In genomic region chr7:150983893-150984368, GRCh38 we compare ENCODE assay signal across 1 cellular context.
A peak's percentile ranks its signal among the peaks of the same experiment; 100 is the strongest.
TF ChIP-seq lines count a peak whose summit lies in the region.

No MANE protein-coding gene starts in this region.

TF ChIP-seq in HepG2, 621 proteins besides CTCF, POLR2A, EP300 and RAD21 (continued from another document):
- no peak for TF ChIP-seq ZNF713 (CRISPR knock-in tag; IDR thresholded peaks at IDR 0.05)
- no peak for TF ChIP-seq ZNF770 (CRISPR knock-in tag; IDR thresholded peaks at IDR 0.05)
- no peak for TF ChIP-seq HNF1A (IDR thresholded peaks at IDR 0.05; ENCODE audit: low read depth)
- TF ChIP-seq HNF1A (CRISPR knock-in tag; IDR thresholded peaks at IDR 0.05; ENCODE audit: borderline replicate concordance): no peak
- TF ChIP-seq RARG (CRISPR knock-in tag; IDR thresholded peaks at IDR 0.05; ENCODE audit: low read depth): no peak
- TF ChIP-seq ZNF10 (CRISPR knock-in tag; IDR thresholded peaks at IDR 0.05; ENCODE audit: borderline replicate concordance, low read depth): no peak
- TF ChIP-seq ZNF274 (CRISPR knock-in tag; IDR thresholded peaks at IDR 0.05): no peak
- TF ChIP-seq NFKBIZ (CRISPR knock-in tag; IDR thresholded peaks at IDR 0.05): no peak
- TF ChIP-seq ZNF781 (CRISPR knock-in tag; IDR thresholded peaks at IDR 0.05; ENCODE audit: borderline replicate concordance, not compliant biosample characterization): peak; percentile 50
- TF ChIP-seq ZSCAN30 (CRISPR knock-in tag; IDR thresholded peaks at IDR 0.05): no peak
- TF ChIP-seq TEAD3 (CRISPR knock-in tag; optimal IDR thresholded peaks at IDR 0.05; ENCODE audit: borderline replicate concordance): peak; percentile 19
- TF ChIP-seq SNAI1 (CRISPR knock-in tag; IDR thresholded peaks at IDR 0.05; ENCODE audit: borderline replicate concordance): no peak
- TF ChIP-seq ZNF564 (CRISPR knock-in tag; IDR thresholded peaks at IDR 0.05): no peak
- TF ChIP-seq ZGPAT (CRISPR knock-in tag; IDR thresholded peaks at IDR 0.05): peak; percentile 18; the same call in 1 of the 2 replicates
- peak in 1 of 2 experiments; percentile 75; a peak in 1 of 4 replicates for TF ChIP-seq KLF16 (CRISPR knock-in tag; IDR thresholded peaks at IDR 0.05)
- TF ChIP-seq ZNF160 (CRISPR knock-in tag; IDR thresholded peaks at IDR 0.05): no peak
- no peak for TF ChIP-seq NONO (IDR thresholded peaks at IDR 0.05)
- no peak for TF ChIP-seq NONO (CRISPR knock-in tag; conservative IDR thresholded peaks at IDR 0.05)
- 0 out of 2 replicates have a peak, but pooled peaks have one; percentile 41 for TF ChIP-seq XBP1 (CRISPR knock-in tag; IDR thresholded peaks at IDR 0.05)
- TF ChIP-seq SIN3A (IDR thresholded peaks at IDR 0.05; ENCODE audit: borderline replicate concordance, low read depth, low read length): no peak
- TF ChIP-seq BRCA1 (CRISPR knock-in tag; IDR thresholded peaks at IDR 0.05): 0 out of 2 replicates have a peak, but pooled peaks have one; percentile 51
- TF ChIP-seq TEF (CRISPR knock-in tag; IDR thresholded peaks at IDR 0.05): peak; percentile 71; the same call in 1 of the 2 replicates
- peak; percentile 83; the same call in 1 of the 2 replicates for TF ChIP-seq ZNF580 (CRISPR knock-in tag; IDR thresholded peaks at IDR 0.05; ENCODE audit: borderline replicate concordance, low read depth)
- TF ChIP-seq ZNF792 (CRISPR knock-in tag; IDR thresholded peaks at IDR 0.05): no peak
- no peak for TF ChIP-seq ZNF772 (CRISPR knock-in tag; IDR thresholded peaks at IDR 0.05)
- TF ChIP-seq ZBTB25 (CRISPR knock-in tag; IDR thresholded peaks at IDR 0.05): peak; percentile 44; the same call in 1 of the 2 replicates
- peak; percentile 87; the same call in 1 of the 2 replicates for TF ChIP-seq WIZ (CRISPR knock-in tag; IDR thresholded peaks at IDR 0.05)
- TF ChIP-seq AGO1 (IDR thresholded peaks at IDR 0.05; ENCODE audit: low read depth, low read length, poor library complexity, severe bottlenecking): no peak
- 0 out of 2 replicates have a peak, but pooled peaks have one; percentile 28 for TF ChIP-seq THAP11 (CRISPR knock-in tag; IDR thresholded peaks at IDR 0.05)
- no peak for TF ChIP-seq PHF8 (CRISPR knock-in tag; IDR thresholded peaks at IDR 0.05)
- no peak for TF ChIP-seq PHF5A (CRISPR knock-in tag; IDR thresholded peaks at IDR 0.05; ENCODE audit: low read depth, unreplicated experiment)
- peak; percentile 45; the same call in 1 of the 2 replicates for TF ChIP-seq ZFP37 (CRISPR knock-in tag; IDR thresholded peaks at IDR 0.05; ENCODE audit: borderline replicate concordance)
- TF ChIP-seq HOXA9 (CRISPR knock-in tag; IDR thresholded peaks at IDR 0.05; ENCODE audit: borderline replicate concordance): no peak
- no peak for TF ChIP-seq ZNF431 (CRISPR knock-in tag; IDR thresholded peaks at IDR 0.05; ENCODE audit: borderline replicate concordance, low read depth)
- no peak for TF ChIP-seq BCLAF1 (IDR thresholded peaks at IDR 0.05)
- TF ChIP-seq ZNF546 (CRISPR knock-in tag; conservative IDR thresholded peaks at IDR 0.05): no peak
- peak; percentile 69; the same call in 1 of the 2 replicates for TF ChIP-seq PBX3 (CRISPR knock-in tag; IDR thresholded peaks at IDR 0.05; ENCODE audit: borderline replicate concordance)
- no peak for TF ChIP-seq ZNF225 (CRISPR knock-in tag; IDR thresholded peaks at IDR 0.05)
- TF ChIP-seq CSRNP1 (CRISPR knock-in tag; IDR thresholded peaks at IDR 0.05): no peak
TF ChIP-seq in HepG2: peak in this region for 76.
